In genomic region chr9:126956929-126957686, GRCh38 we compare ENCODE assay signal across 1 cellular context.
TF ChIP-seq lines count a peak whose summit lies in the region.

No MANE protein-coding gene starts in this region.

TF ChIP-seq in HepG2, 621 proteins besides CTCF, POLR2A, EP300 and RAD21 (continued from another document):
- no peak for TF ChIP-seq ZHX2 (IDR thresholded peaks at IDR 0.05; ENCODE audit: low read depth)
- TF ChIP-seq ZHX2 (CRISPR knock-in tag; IDR thresholded peaks at IDR 0.05; ENCODE audit: borderline replicate concordance): no peak
- TF ChIP-seq, protein P1, sequence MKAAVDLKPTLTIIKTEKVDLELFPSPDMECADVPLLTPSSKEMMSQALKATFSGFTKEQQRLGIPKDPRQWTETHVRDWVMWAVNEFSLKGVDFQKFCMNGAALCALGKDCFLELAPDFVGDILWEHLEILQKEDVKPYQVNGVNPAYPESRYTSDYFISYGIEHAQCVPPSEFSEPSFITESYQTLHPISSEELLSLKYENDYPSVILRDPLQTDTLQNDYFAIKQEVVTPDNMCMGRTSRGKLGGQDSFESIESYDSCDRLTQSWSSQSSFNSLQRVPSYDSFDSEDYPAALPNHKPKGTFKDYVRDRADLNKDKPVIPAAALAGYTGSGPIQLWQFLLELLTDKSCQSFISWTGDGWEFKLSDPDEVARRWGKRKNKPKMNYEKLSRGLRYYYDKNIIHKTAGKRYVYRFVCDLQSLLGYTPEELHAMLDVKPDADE (CRISPR knock-in tag; IDR thresholded peaks at IDR 0.05): no peak
- no peak for TF ChIP-seq ZNF776 (CRISPR knock-in tag; IDR thresholded peaks at IDR 0.05)
- no peak for TF ChIP-seq ZNF761 (CRISPR knock-in tag; conservative IDR thresholded peaks at IDR 0.05)
- TF ChIP-seq ZMAT3 (CRISPR knock-in tag; conservative IDR thresholded peaks at IDR 0.05): no peak
- TF ChIP-seq ZNF337 (CRISPR knock-in tag; IDR thresholded peaks at IDR 0.05; ENCODE audit: borderline replicate concordance, low read depth): no peak
- TF ChIP-seq BCL6 (CRISPR knock-in tag; IDR thresholded peaks at IDR 0.05): no peak
- no peak for TF ChIP-seq NFIB (CRISPR knock-in tag; IDR thresholded peaks at IDR 0.05; ENCODE audit: borderline replicate concordance)
- no peak for TF ChIP-seq MIER3 (CRISPR knock-in tag; IDR thresholded peaks at IDR 0.05; ENCODE audit: borderline replicate concordance)
- TF ChIP-seq ZC3H13 (CRISPR knock-in tag; IDR thresholded peaks at IDR 0.05): no peak
- no peak for TF ChIP-seq ZBTB20 (CRISPR knock-in tag; IDR thresholded peaks at IDR 0.05; ENCODE audit: borderline replicate concordance, low read depth)
